Comparison of ENCODE assay signal across 10 cellular contexts in the genomic region with DNA sequence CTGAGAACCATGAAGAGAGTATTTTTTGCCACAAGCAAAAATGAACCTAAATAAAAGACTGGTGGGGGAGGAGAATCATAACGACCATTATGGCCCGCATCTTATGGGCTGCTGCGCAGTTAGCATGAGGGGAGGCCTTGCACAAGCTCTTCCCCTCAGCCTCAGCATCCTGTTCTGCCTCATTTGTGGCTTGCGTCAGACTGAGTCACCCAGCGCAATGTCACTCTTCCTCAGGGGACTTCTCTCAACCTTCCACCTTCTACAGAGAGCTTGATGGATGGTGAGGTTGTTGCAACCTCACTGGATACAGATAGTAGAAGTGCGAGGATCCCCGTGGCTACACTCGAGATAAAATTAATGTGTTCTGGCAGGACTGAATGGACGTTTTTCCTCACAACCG. TPM values are rescaled to one million over a fixed set of nuclear protein-coding genes. Genes with fewer than 3 reads are reported as not detected.
DNase-seq lines count a peak whose midpoint lies in the region; ATAC-seq and TF ChIP-seq lines count a peak whose summit lies in the region.
"Had no signal": no experiment of that assay in that cellular context is flagged by ENCODE, and none has a peak within 500 bp of the region (broad histone marks: within the 10 kb centered on the region; RNA-seq: fewer than 3 reads in every experiment).

No MANE protein-coding gene starts in this region.

- no peak overlapping the region for H3K4me3 Mint-ChIP-seq in H9

- H3K27me3 ChIP-seq in neutrophil (no peaks in the 10 kb centered on the region), H9 (ENCODE audit: insufficient read depth, low read length) (no peaks in the 10 kb centered on the region)

- ATAC-seq in HG03469 (IDR thresholded peaks at IDR 0.05; ENCODE audit: unreplicated experiment) = peak; percentile 59

- H3K4me1 ChIP-seq in neutrophil (ENCODE audit: control insufficient read depth in 1 of 2, insufficient read depth in 1 of 2, low read depth in 1 of 2, low read length in 1 of 2) (peaks cover 45 to 47% of the 10 kb centered on the region in 2 experiments), H9 (ENCODE audit: insufficient read depth, low read length) (peaks cover 8% of the 10 kb centered on the region; the same call in 1 of the 2 replicates)

- no peak overlapping the region for H3K56ac ChIP-seq in H9 (ENCODE audit: insufficient read length, low read depth, low read length)

- no peak overlapping the region for H2AK5ac ChIP-seq in H9 (ENCODE audit: insufficient read length, low read length)

- no peak overlapping the region for H3K14ac ChIP-seq in H9 (ENCODE audit: insufficient read depth, low read length)

- H4K20me1 ChIP-seq in H9 (ENCODE audit: control insufficient read depth, insufficient read depth, insufficient read length) = no peaks in the 10 kb centered on the region

- H3K27ac ChIP-seq in neutrophil = peak overlapping the region; percentile 74
- no peak overlapping the region for H3K27ac ChIP-seq in H9 (ENCODE audit: insufficient read length, low read depth, low read length)

- H3K9ac ChIP-seq in H9 (ENCODE audit: extremely low read depth, insufficient read length, low read length) = no peak overlapping the region

- no peaks in the 10 kb centered on the region for H3K9me3 ChIP-seq in neutrophil
- H3K9me3 ChIP-seq in H9 (ENCODE audit: control insufficient read depth, low read depth, low read length) = no peaks in the 10 kb centered on the region

- H3K79me2 ChIP-seq in H9 (ENCODE audit: insufficient read depth, low read length) = no peaks in the 10 kb centered on the region

- DNase-seq in GF-D8 (lab: John Stamatoyannopoulos, UW) = peak; percentile 84
- peak; percentile 49 for DNase-seq in activated T-cell treated with anti-CD3 and anti-CD28 coated beads, Interleukin-2, amount 50 U/mL, for 1 hour
- no peak for DNase-seq in H9
- no peak for DNase-seq in NCI-H187 treated with DMSO at 0.1 percent for 48 hours (lab: John Stamatoyannopoulos, UW)
- no peak for DNase-seq in putamen (ENCODE audit: low spot score)
- DNase-seq in DMS79 (lab: John Stamatoyannopoulos, UW) = no peak

- no peak overlapping the region for H2AFZ ChIP-seq in H9 (ENCODE audit: low read length)

- H3K27ac Mint-ChIP-seq in H9 = no peak overlapping the region; a peak in 1 of 7 replicates
- H3K27ac Mint-ChIP-seq: activated T-helper 2 cell treated with anti-CD3 and anti-CD28 coated beads, Interferon-gamma antibody, Interleukin-2, Interleukin-4, amounts not matched to agents 10 μg/mL and 5 μg/mL and 100 μg/mL, durations not matched to agents 14 hours and 24 hours and 36 hours had no signal

- no peak overlapping the region for H4K5ac ChIP-seq in H9 (ENCODE audit: insufficient read length, low read depth, low read length)

- no peak overlapping the region for H2BK120ac ChIP-seq in H9 (ENCODE audit: low read depth, low read length, poor library complexity, severe bottlenecking)

- H2BK15ac ChIP-seq in H9 (ENCODE audit: low read depth, low read length) = no peak overlapping the region

- H3K4me1 Mint-ChIP-seq in H9 = peaks cover 40 to 43% of the 10 kb centered on the region in 2 experiments

- TF ChIP-seq CTCF in neutrophil (IDR thresholded peaks at IDR 0.05) (no peak), H9 (conservative IDR thresholded peaks at IDR 0.05) (no peak)

- WGBS in H9 (ENCODE audit: extremely low coverage, insufficient read length, low lambda C conversion rate) = no CpG with 5 or more reads among the region's 10 CpGs

- H3K4ac ChIP-seq in H9 (ENCODE audit: low read depth, low read length) = no peak overlapping the region

- H3K36me3 ChIP-seq in neutrophil = peaks cover 26% of the 10 kb centered on the region

- no peaks in the 10 kb centered on the region for H3K27me3 Mint-ChIP-seq in H9 (ENCODE audit: low read depth)

- H2BK20ac ChIP-seq in H9 (ENCODE audit: low read depth, low read length, poor library complexity, severe bottlenecking) = no peak overlapping the region

- H3K9me3 Mint-ChIP-seq in H9 = no peaks in the 10 kb centered on the region
- H3K9me3 Mint-ChIP-seq: activated T-helper 2 cell treated with anti-CD3 and anti-CD28 coated beads, Interferon-gamma antibody, Interleukin-2, Interleukin-4, amounts not matched to agents 10 μg/mL and 5 μg/mL and 100 μg/mL, durations not matched to agents 14 hours and 24 hours and 36 hours had no signal

- H3K4me2 ChIP-seq in H9 (ENCODE audit: insufficient read depth, insufficient read length, low read length) = no peak overlapping the region

- no peaks in the 10 kb centered on the region for H3K79me1 ChIP-seq in H9 (ENCODE audit: insufficient read depth, low read depth, low read length, poor library complexity, severe bottlenecking)

- H2BK5ac ChIP-seq in H9 (ENCODE audit: insufficient read length, low read length) = no peak overlapping the region

- H3K23me2 ChIP-seq in H9 (ENCODE audit: insufficient read length, low read depth, low read length, poor library complexity, severe bottlenecking) = no peaks in the 10 kb centered on the region

- H3K36me3 Mint-ChIP-seq in H9 (ENCODE audit: insufficient read depth in 1 of 3, low read depth in 3 of 3) = peaks cover 11 to 33% (median 32%) of the 10 kb centered on the region in 3 experiments; a peak in 6 of 7 replicates

- no peak overlapping the region for H3T11ph ChIP-seq in H9 (ENCODE audit: low read length)

- H3K23ac ChIP-seq in H9 (ENCODE audit: insufficient read length, low read depth, low read length) = no peak overlapping the region

- H4K91ac ChIP-seq in H9 (ENCODE audit: insufficient read length, low read depth, low read length) = no peak overlapping the region

- peak overlapping the region in 1 of 2 experiments; percentile 2 for H3K4me3 ChIP-seq in neutrophil (ENCODE audit: low read depth in 1 of 2, low read length in 1 of 2)

- no peak overlapping the region for H2BK12ac ChIP-seq in H9 (ENCODE audit: insufficient read length, low read depth, low read length)

- no peak overlapping the region for H4K8ac ChIP-seq in H9 (replicated peaks; ENCODE audit: insufficient read length, low read depth, low read length)

- H3K18ac ChIP-seq in H9 (ENCODE audit: insufficient read length, low read depth, low read length) = no peak overlapping the region

RNA-seq across cellular contexts. Expression of a gene that starts 16.8 kb away (rescaled TPM):
- not detected in 2 replicates for total RNA-seq in H9 (2021)
- total RNA-seq: activated T-helper 2 cell treated with anti-CD3 and anti-CD28 coated beads, Interferon-gamma antibody, Interleukin-2, Interleukin-4, amounts not matched to agents 10 μg/mL and 5 μg/mL and 100 μg/mL, durations not matched to agents 14 hours and 24 hours and 36 hours; LHCN-M2 had no signal

RNA-seq across cellular contexts. Expression of a gene that starts 17.5 kb away (rescaled TPM):
- 95.2 and 95.6 TPM in 2 replicates for total RNA-seq in H9 (2021)

RNA-seq across cellular contexts. Expression of a gene that starts 37.6 kb away (rescaled TPM):
- total RNA-seq in H9 (2021) = 6.4 and 6.6 TPM in 2 replicates
- total RNA-seq: LHCN-M2 had no signal

Comparison
In these comparisons a context has a peak if more than half of its experiments do, and no peak if none do; other contexts are left out.
1. DNase-seq: peak in GF-D8 (single experiment) and activated T-cell treated with anti-CD3 and anti-CD28 coated beads, Interleukin-2, amount 50 U/mL, for 1 hour (single experiment); none in H9 (single experiment), NCI-H187 treated with DMSO at 0.1 percent for 48 hours (single experiment), putamen (single experiment) and DMS79 (single experiment).